Comparison of ENCODE assay signal across 1 cellular context in genomic region chrX:41026326-41027136, GRCh38.
TF ChIP-seq lines count a peak whose summit lies in the region.

No MANE protein-coding gene starts in this region.

TF ChIP-seq in HEK293, 187 proteins besides CTCF, POLR2A, EP300 and RAD21 (continued from another document):
- TF ChIP-seq TSHZ1 (tag by site-specific recombination; IDR thresholded peaks at IDR 0.05; ENCODE audit: borderline replicate concordance) (no peak), ZNF529 (tag by site-specific recombination; IDR thresholded peaks at IDR 0.05; ENCODE audit: insufficient replicate concordance) (no peak), ZNF416 (tag by site-specific recombination; IDR thresholded peaks at IDR 0.05) (no peak), SCRT1 (tag by site-specific recombination; IDR thresholded peaks at IDR 0.05; ENCODE audit: borderline replicate concordance) (peak; percentile 94), ZNF501 (tag by site-specific recombination; IDR thresholded peaks at IDR 0.05) (no peak), WT1 (tag by site-specific recombination; IDR thresholded peaks at IDR 0.05) (no peak), ZBTB49 (tag by site-specific recombination; IDR thresholded peaks at IDR 0.05; ENCODE audit: low read depth) (no peak), ZBTB8A (tag by site-specific recombination; IDR thresholded peaks at IDR 0.05) (no peak)
